In the genomic region with DNA sequence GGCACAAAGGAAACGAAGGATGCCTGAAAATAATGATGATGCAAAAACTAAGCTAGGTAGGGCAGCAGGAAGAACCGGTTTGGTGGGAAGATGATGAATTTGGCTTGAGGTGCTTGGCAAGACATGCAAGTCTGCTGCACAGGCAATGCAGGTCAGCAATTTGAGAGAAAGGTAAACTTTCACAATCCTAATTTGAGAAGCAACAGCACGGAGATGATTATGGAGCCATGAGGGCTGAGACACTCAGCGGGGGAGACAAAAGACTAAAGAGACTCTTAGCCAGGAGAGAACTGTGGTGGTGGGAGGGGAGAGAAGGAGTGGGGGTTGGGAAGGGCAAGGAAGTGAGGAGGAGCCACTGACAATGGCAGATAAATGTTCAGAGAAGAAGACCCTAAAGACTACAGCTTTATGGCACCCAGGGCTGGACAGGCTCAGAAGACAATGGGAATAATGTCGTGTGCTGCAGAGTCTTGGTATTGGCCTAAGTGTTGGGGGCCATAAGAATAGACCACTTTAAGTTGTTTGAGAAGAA, we compare ENCODE assay signal across 10 cellular contexts. TPM values are rescaled to one million over a fixed set of nuclear protein-coding genes. Genes with fewer than 3 reads are reported as not detected.
DNase-seq lines count a peak whose midpoint lies in the region; ATAC-seq and TF ChIP-seq lines count a peak whose summit lies in the region.
"Had no signal": no experiment of that assay in that cellular context is flagged by ENCODE, and none has a peak within 500 bp of the region (broad histone marks: within the 10 kb centered on the region; RNA-seq: fewer than 3 reads in every experiment).

No MANE protein-coding gene starts in this region.

- dilution Hi-C loops in mammary epithelial cell (cut with HindIII; ENCODE audit: low sequenced_read_pairs) = no loop called here

- H2AFZ ChIP-seq in mammary epithelial cell (ENCODE audit: low read depth, low read length) = peak overlapping the region; percentile 57

- H3K4me3 Mint-ChIP-seq in Caco-2 (ENCODE audit: unreplicated experiment) = no peak overlapping the region
- H3K4me3 Mint-ChIP-seq in naive thymus-derived CD4-positive, alpha-beta T cell = no peak overlapping the region
- no peak overlapping the region for H3K4me3 Mint-ChIP-seq in activated CD4-positive, alpha-beta memory T cell treated with anti-CD3 and anti-CD28 coated beads, Interleukin-2, amount 10 ng/mL, durations not matched to agents 7 days and 5 days

- ATAC-seq in naive thymus-derived CD4-positive, alpha-beta T cell = no peak
- ATAC-seq in GM19463 (IDR thresholded peaks at IDR 0.05; ENCODE audit: unreplicated experiment) = no peak

- POLR2A ChIA-PET in Caco-2 (lab: Charles Lee) = interaction anchor here (0.6 kb wide), 1 partner anchor 19 kb away, joined by 4 read pairs; no protein-coding TSS in a partner anchor
- POLR2A ChIA-PET in naive thymus-derived CD4-positive, alpha-beta T cell (lab: Charles Lee) = interaction anchor here (0.6 to 8.4 kb wide), 13 partner anchors 9 to 908 kb away, joined by 3 to 104 read pairs (median 5); partner anchors contain the start of genes CNOT11, RNF149 and RPL31
- POLR2A ChIA-PET in activated CD4-positive, alpha-beta memory T cell treated with anti-CD3 and anti-CD28 coated beads, Interleukin-2, amount 10 ng/mL, durations not matched to agents 7 days and 5 days (lab: Charles Lee) = interaction anchor here (0.8 to 6.0 kb wide), 12 partner anchors 13 to 391 kb away, joined by 3 to 122 read pairs (median 8); partner anchors contain the start of genes CNOT11, MAP4K4, RFX8 and RNF149

- WGBS in mammary epithelial cell (ENCODE audit: low coverage, missing lambda C conversion rate) = 2% methylated on average over 3 of the region's 5 CpGs

- intact Hi-C loops in Caco-2 (cut with micrococcal nuclease; ENCODE audit: unreplicated experiment) (no loop called here), mammary epithelial cell (cut with micrococcal nuclease) (loop anchor here (1.0 to 5.0 kb wide), 2 partner anchors 20 to 494 kb away; partner anchors contain the start of gene RNF149)
- intact Hi-C loops in naive thymus-derived CD4-positive, alpha-beta T cell (cut with micrococcal nuclease) = loop anchor here (1.0 to 10.0 kb wide), 6 partner anchors 14 to 247 kb away; partner anchors contain the start of genes CNOT11 (in 2 of the 2) and RNF149 (in 1 of the 2)

- no peaks in the 10 kb centered on the region for H3K79me2 ChIP-seq in mammary epithelial cell (ENCODE audit: insufficient read depth, low read length)

- H3K4me2 ChIP-seq in mammary epithelial cell (ENCODE audit: insufficient read depth, low read depth, low read length) = peak overlapping the region; percentile 89

- H3K4me1 ChIP-seq in Caco-2 (peaks cover 37% of the 10 kb centered on the region), mammary epithelial cell (ENCODE audit: insufficient read depth, low read length) (peaks cover 40% of the 10 kb centered on the region)
- H3K4me1 ChIP-seq in naive thymus-derived CD4-positive, alpha-beta T cell (ENCODE audit: control insufficient read depth in 2 of 2, insufficient read depth in 2 of 2, low read length in 2 of 2) = peaks cover 34 to 54% of the 10 kb centered on the region in 2 donors

- H3K27me3 ChIP-seq in Caco-2 (replicated peaks; ENCODE audit: control insufficient read depth, insufficient read depth, low read length) (no peaks in the 10 kb centered on the region), mammary epithelial cell (ENCODE audit: insufficient read depth, low read length) (no peaks in the 10 kb centered on the region)
- no peaks in the 10 kb centered on the region for H3K27me3 ChIP-seq in naive thymus-derived CD4-positive, alpha-beta T cell (ENCODE audit: control insufficient read depth in 2 of 2, insufficient read depth in 2 of 2, low read length in 2 of 2)

- H3K4me3 ChIP-seq in Caco-2 (ENCODE audit: low read depth, low read length) (no peak overlapping the region), mammary epithelial cell (replicated peaks in 1 of 3; ENCODE audit: insufficient read depth in 1 of 3, low read depth in 2 of 3, low read length in 3 of 3) (peak overlapping the region; percentile 10 to 21 (median 20))
- H3K4me3 ChIP-seq in naive thymus-derived CD4-positive, alpha-beta T cell (ENCODE audit: low read length) = peak overlapping the region; percentile 43

- H3K36me3 ChIP-seq in Caco-2 (ENCODE audit: control insufficient read depth, insufficient read depth, low read length) (no peaks in the 10 kb centered on the region), mammary epithelial cell (ENCODE audit: insufficient read depth, low read length) (no peaks in the 10 kb centered on the region)
- no peaks in the 10 kb centered on the region for H3K36me3 ChIP-seq in naive thymus-derived CD4-positive, alpha-beta T cell (ENCODE audit: control insufficient read depth in 2 of 3, insufficient read depth in 3 of 3, low read length in 3 of 3)

- BruUV-seq in Caco-2 (replicated peaks; lab: Mats Ljungman, UMichigan) (no TSS peak), mammary epithelial cell (replicated peaks; lab: Mats Ljungman, UMichigan) (no TSS peak)

- CTCF ChIA-PET in Caco-2 (lab: Charles Lee) (interaction anchor here (0.8 kb wide), 1 partner anchor 14 kb away, joined by 3 read pairs; no protein-coding TSS in a partner anchor), mammary epithelial cell (lab: Charles Lee; ENCODE audit: low non-redundant PET) (interaction anchor here (0.6 kb wide), 1 partner anchor 409 kb away, joined by 4 read pairs; no protein-coding TSS in a partner anchor)
- CTCF ChIA-PET in naive thymus-derived CD4-positive, alpha-beta T cell (lab: Charles Lee) = interaction anchor here (0.6 to 6.2 kb wide), 4 partner anchors 14 to 376 kb away, joined by 3 to 49 read pairs (median 4); no protein-coding TSS in a partner anchor
- CTCF ChIA-PET in activated CD4-positive, alpha-beta memory T cell treated with anti-CD3 and anti-CD28 coated beads, Interleukin-2, amount 10 ng/mL, durations not matched to agents 7 days and 5 days (lab: Charles Lee) = interaction anchor here (1.3 to 9.2 kb wide), 5 partner anchors 14 to 82 kb away, joined by 3 to 105 read pairs (median 5); partner anchors contain the start of gene RNF149

- H3K9ac ChIP-seq in mammary epithelial cell (ENCODE audit: insufficient read depth, low read length) = peak overlapping the region; percentile 19

- H3K27ac ChIP-seq in mammary epithelial cell (ENCODE audit: insufficient read depth, low read depth, low read length) = peak overlapping the region; percentile 80
- H3K27ac ChIP-seq in naive thymus-derived CD4-positive, alpha-beta T cell (ENCODE audit: low read depth, low read length) = peak overlapping the region; percentile 49

- H3K27me3 Mint-ChIP-seq in Caco-2 (ENCODE audit: insufficient read depth, unreplicated experiment) = no peaks in the 10 kb centered on the region
- H3K27me3 Mint-ChIP-seq in naive thymus-derived CD4-positive, alpha-beta T cell = peaks cover 0 to 3% (median 0%) of the 10 kb centered on the region in 5 donors
- no peaks in the 10 kb centered on the region for H3K27me3 Mint-ChIP-seq in activated CD4-positive, alpha-beta memory T cell treated with anti-CD3 and anti-CD28 coated beads, Interleukin-2, amount 10 ng/mL, durations not matched to agents 7 days and 5 days

- H3K36me3 Mint-ChIP-seq in Caco-2 (ENCODE audit: insufficient read depth, unreplicated experiment) = no peaks in the 10 kb centered on the region
- H3K36me3 Mint-ChIP-seq in naive thymus-derived CD4-positive, alpha-beta T cell = peaks cover 0 to 3% (median 0%) of the 10 kb centered on the region in 5 donors
- no peaks in the 10 kb centered on the region for H3K36me3 Mint-ChIP-seq in activated CD4-positive, alpha-beta memory T cell treated with anti-CD3 and anti-CD28 coated beads, Interleukin-2, amount 10 ng/mL, durations not matched to agents 7 days and 5 days (ENCODE audit: low read depth)

- no peaks in the 10 kb centered on the region for H3K9me3 Mint-ChIP-seq in Caco-2 (ENCODE audit: unreplicated experiment)
- peaks cover 0 to 2% (median 0%) of the 10 kb centered on the region in 11 donors for H3K9me3 Mint-ChIP-seq in naive thymus-derived CD4-positive, alpha-beta T cell
- H3K9me3 Mint-ChIP-seq in activated CD4-positive, alpha-beta memory T cell treated with anti-CD3 and anti-CD28 coated beads, Interleukin-2, amount 10 ng/mL, durations not matched to agents 7 days and 5 days = peaks cover 2% of the 10 kb centered on the region

- no peak overlapping the region for H3K27ac Mint-ChIP-seq in Caco-2 (ENCODE audit: unreplicated experiment)
- no peak overlapping the region for H3K27ac Mint-ChIP-seq in naive thymus-derived CD4-positive, alpha-beta T cell
- H3K27ac Mint-ChIP-seq in activated CD4-positive, alpha-beta memory T cell treated with anti-CD3 and anti-CD28 coated beads, Interleukin-2, amount 10 ng/mL, durations not matched to agents 7 days and 5 days = no peak overlapping the region

- H3K9me3 ChIP-seq in Caco-2 = peaks cover 11% of the 10 kb centered on the region; the same call in 1 of the 2 replicates
- no peaks in the 10 kb centered on the region for H3K9me3 ChIP-seq in mammary epithelial cell (replicated peaks; ENCODE audit: insufficient read depth, low read length)
- peaks cover 0 to 7% (median 0%) of the 10 kb centered on the region in 3 experiments for H3K9me3 ChIP-seq in naive thymus-derived CD4-positive, alpha-beta T cell (ENCODE audit: control insufficient read depth in 2 of 3, low read length in 3 of 3)

- DNase-seq in Caco-2 (peak; percentile 83), HT-29 (ENCODE audit: low spot score) (peak; percentile 93), mammary epithelial cell (peak; percentile 95), NCI-H187 (lab: John Stamatoyannopoulos, UW) (no peak), GOT3 (lab: John Stamatoyannopoulos, UW) (no peak)
- no peak for DNase-seq in naive thymus-derived CD4-positive, alpha-beta T cell
- no peak for DNase-seq in activated CD4-positive, alpha-beta memory T cell treated with anti-CD3 and anti-CD28 coated beads, Interleukin-2, amount 10 ng/mL, durations not matched to agents 7 days and 5 days
- DNase-seq: nucleus accumbens had no signal

- TF ChIP-seq CTCF in Caco-2 (IDR thresholded peaks at IDR 0.05; ENCODE audit: insufficient read depth in 1 of 2, low read depth in 1 of 2, low read length in 1 of 2, severe bottlenecking in 1 of 2, unreplicated experiment in 1 of 2) (no peak), mammary epithelial cell (conservative IDR thresholded peaks at IDR 0.05 in 1 of 2, IDR thresholded peaks at IDR 0.05 in 1 of 2; ENCODE audit: extremely low read depth in 1 of 2, insufficient read depth in 1 of 2, low read depth in 1 of 2, low read length in 2 of 2) (no peak)

- H3K4me1 Mint-ChIP-seq in Caco-2 (ENCODE audit: low read depth, unreplicated experiment) = peaks cover 14% of the 10 kb centered on the region
- H3K4me1 Mint-ChIP-seq in naive thymus-derived CD4-positive, alpha-beta T cell = peaks cover 5 to 29% (median 25%) of the 10 kb centered on the region in 7 donors
- peaks cover 8% of the 10 kb centered on the region for H3K4me1 Mint-ChIP-seq in activated CD4-positive, alpha-beta memory T cell treated with anti-CD3 and anti-CD28 coated beads, Interleukin-2, amount 10 ng/mL, durations not matched to agents 7 days and 5 days

- H4K20me1 ChIP-seq in mammary epithelial cell (ENCODE audit: insufficient read depth, low read length) = no peaks in the 10 kb centered on the region

- in situ Hi-C loops in mammary epithelial cell (cut with MboI; ENCODE audit: low sequenced_read_pairs in 2 of 2) = loop anchor here in 1 of 2 donors (25.0 kb wide), 1 partner anchor 184 kb away; no protein-coding TSS in a partner anchor

RNA-seq across cellular contexts. Expression of gene RNF149, which starts 19.4 kb away (rescaled TPM):
- 96.8 and 101 TPM in 2 replicates for total RNA-seq in Caco-2 (2022)
- total RNA-seq in HT-29 (2014; rRNA removed; shearing (Covaris generic)) = 51.2 and 53.8 TPM in 2 replicates
- 10 to 100 TPM; 53.0 to 55.8 TPM for total RNA-seq in mammary epithelial cell
- polyA plus RNA-seq in mammary epithelial cell = 25.0 TPM
- 80.4 TPM for polyA minus RNA-seq in mammary epithelial cell
- 100 to 1,000 TPM in 4 of 5 experiments, 10 to 100 TPM in 1; 88.9 to 159 (median 114) TPM for total RNA-seq in naive thymus-derived CD4-positive, alpha-beta T cell
- polyA plus RNA-seq in naive thymus-derived CD4-positive, alpha-beta T cell = 10 to 100 TPM; 45.2 to 52.6 TPM
- total RNA-seq in activated CD4-positive, alpha-beta memory T cell treated with anti-CD3 and anti-CD28 coated beads, Interleukin-2, amount 10 ng/mL, durations not matched to agents 7 days and 5 days = 100 to 1,000 TPM; 115 to 116 TPM

RNA-seq across cellular contexts. Expression of gene CREG2, which starts 59.4 kb away (rescaled TPM):
- total RNA-seq in Caco-2 (2022) (119 and 120 TPM in 2 replicates), mammary epithelial cell (1 to 10 TPM in 1 of 2 donors, under 1 TPM in 1; under 0.01 to 1.4 TPM)
- not detected in 2 replicates for total RNA-seq in HT-29 (2014; rRNA removed; shearing (Covaris generic))
- polyA plus RNA-seq in mammary epithelial cell = 3.6 TPM
- polyA minus RNA-seq in mammary epithelial cell = not detected
- total RNA-seq in naive thymus-derived CD4-positive, alpha-beta T cell = under 1 TPM in 1 of 5 experiments, not detected in 4; 0.56 TPM
- not detected for polyA plus RNA-seq in naive thymus-derived CD4-positive, alpha-beta T cell
- total RNA-seq in activated CD4-positive, alpha-beta memory T cell treated with anti-CD3 and anti-CD28 coated beads, Interleukin-2, amount 10 ng/mL, durations not matched to agents 7 days and 5 days = under 1 TPM; 0.65 to 0.98 TPM
- total RNA-seq: epithelial cell of proximal tubule had no signal

Comparison
In these comparisons a context has a peak if more than half of its experiments do, and no peak if none do; other contexts are left out.
1. DNase-seq: peak in Caco-2 (2 of 2), HT-29 (single experiment) and mammary epithelial cell (single experiment); none in naive thymus-derived CD4-positive, alpha-beta T cell (0 of 9), activated CD4-positive, alpha-beta memory T cell treated with anti-CD3 and anti-CD28 coated beads, Interleukin-2, amount 10 ng/mL, durations not matched to agents 7 days and 5 days (single experiment), NCI-H187 (0 of 2) and GOT3 (single experiment).
2. RNA of gene CREG2, which starts 59.4 kb away (total RNA-seq): 119 to 120 TPM in Caco-2; under 0.01 to 1.4 TPM in mammary epithelial cell, 0.65 to 0.98 TPM in activated CD4-positive, alpha-beta memory T cell treated with anti-CD3 and anti-CD28 coated beads, Interleukin-2, amount 10 ng/mL, durations not matched to agents 7 days and 5 days, not detected in HT-29 and 0.56 TPM in naive thymus-derived CD4-positive, alpha-beta T cell; every median in the first group is over 10 times any median in the second.